ENCODE assay signal across 35 cellular contexts in genomic region chr10:12679636-12680035, GRCh38.
"Had no signal": no experiment of that assay in that cellular context is flagged by ENCODE, and none has a peak within 500 bp of the region (broad histone marks: within the 10 kb centered on the region; RNA-seq: fewer than 3 reads in every experiment).

No MANE protein-coding gene starts in this region.

- H3K4me1 ChIP-seq: adrenal gland, body of pancreas, esophagus muscularis mucosa, foreskin keratinocyte, gastrocnemius medialis had no signal

- H3K27ac Mint-ChIP-seq: activated CD4-positive, alpha-beta memory T cell treated with anti-CD3 and anti-CD28 coated beads for 36 hours; activated CD4-positive, alpha-beta T cell treated with anti-CD3 and anti-CD28 coated beads for 36 hours; activated CD4-positive, alpha-beta T cell treated with anti-CD3 and anti-CD28 coated beads, Interleukin-2, amount 10 ng/mL, durations not matched to agents 24 days and 14 days; activated CD8-positive, alpha-beta memory T cell treated with anti-CD3 and anti-CD28 coated beads, Interleukin-2, amount 10 ng/mL, durations not matched to agents 7 days and 5 days; activated CD8-positive, alpha-beta T cell treated with anti-CD3 and anti-CD28 coated beads, Interleukin-2, amount 10 ng/mL, durations not matched to agents 7 days and 5 days; activated naive CD4-positive, alpha-beta T cell treated with anti-CD3 and anti-CD28 coated beads for 36 hours; activated naive CD4-positive, alpha-beta T cell treated with anti-CD3 and anti-CD28 coated beads, Interleukin-2, amount 50 U/mL, for 24 hours; activated naive CD8-positive, alpha-beta T cell treated with anti-CD3 and anti-CD28 coated beads for 36 hours; activated naive CD8-positive, alpha-beta T cell treated with anti-CD3 and anti-CD28 coated beads, Interleukin-2, amount 50 U/mL, for 24 hours; activated T-helper 1 cell treated with anti-CD3 and anti-CD28 coated beads, Interleukin-12 subunit alpha, Interleukin-12 subunit beta, Interleukin-2, Interleukin-4 antibody, amounts not matched to agents 30 ng/mL and 10 ng/mL and 1 ng/mL, durations not matched to agents 14 hours and 24 hours and 36 hours; activated T-helper 2 cell treated with anti-CD3 and anti-CD28 coated beads, Interferon-gamma antibody, Interleukin-2, Interleukin-4, amounts not matched to agents 10 μg/mL and 5 μg/mL and 100 μg/mL, durations not matched to agents 14 hours and 24 hours and 36 hours; effector memory CD8-positive, alpha-beta T cell; T-cell; T-helper 1 cell treated with Interleukin-12 subunit alpha and Interleukin-12 subunit beta and Interleukin-4 antibody, amounts not matched to agents 30 μg/mL and 1 μg/mL, for 36 hours; T-helper 2 cell treated with Interferon-gamma antibody and Interleukin-4, amounts not matched to agents 5 μg/mL and 100 μg/mL, for 36 hours had no signal

- ATAC-seq: activated CD4-positive, alpha-beta T cell treated with anti-CD3 and anti-CD28 coated beads for 36 hours; activated CD8-positive, alpha-beta memory T cell treated with anti-CD3 and anti-CD28 coated beads, Interleukin-2, amount 10 ng/mL, durations not matched to agents 7 days and 5 days; activated CD8-positive, alpha-beta T cell treated with anti-CD3 and anti-CD28 coated beads, Interleukin-2, amount 10 ng/mL, durations not matched to agents 7 days and 5 days; activated naive CD8-positive, alpha-beta T cell treated with anti-CD3 and anti-CD28 coated beads, Interleukin-2, amount 50 U/mL, for 24 hours; body of pancreas; effector memory CD8-positive, alpha-beta T cell; foreskin keratinocyte; gastrocnemius medialis; T-cell had no signal

- H3K9me3 ChIP-seq: adrenal gland, body of pancreas, gastrocnemius medialis had no signal

- H3K4me3 ChIP-seq: adrenal gland, body of pancreas, esophagus muscularis mucosa, gastrocnemius medialis had no signal

- H3K36me3 ChIP-seq: adrenal gland, gastrocnemius medialis had no signal

- DNase-seq: activated CD4-positive, alpha-beta memory T cell treated with anti-CD3 and anti-CD28 coated beads for 36 hours; activated CD4-positive, alpha-beta T cell treated with anti-CD3 and anti-CD28 coated beads for 36 hours; activated CD4-positive, alpha-beta T cell treated with anti-CD3 and anti-CD28 coated beads, Interleukin-2, amount 10 ng/mL, durations not matched to agents 24 days and 14 days; activated CD4-positive, CD25-positive, alpha-beta regulatory T cell; activated CD4-positive, CD25-positive, alpha-beta regulatory T cell treated with anti-CD3 and anti-CD28 coated beads, Interleukin-2, amount 50 U/mL, for 72 hours; activated CD8-positive, alpha-beta memory T cell treated with anti-CD3 and anti-CD28 coated beads, Interleukin-2, amount 10 ng/mL, durations not matched to agents 7 days and 5 days; activated CD8-positive, alpha-beta memory T cell treated with anti-CD3 and anti-CD28 coated beads, Interleukin-2, amount 50 U/mL, for 4 hours; activated CD8-positive, alpha-beta T cell treated with anti-CD3 and anti-CD28 coated beads, Interleukin-2, amount 10 ng/mL, durations not matched to agents 7 days and 5 days; activated effector memory CD4-positive, alpha-beta T cell treated with anti-CD3 and anti-CD28 coated beads, Interleukin-2, amount 50 U/mL, for 16 hours; activated naive CD4-positive, alpha-beta T cell treated with anti-CD3 and anti-CD28 coated beads for 36 hours; activated naive CD8-positive, alpha-beta T cell treated with anti-CD3 and anti-CD28 coated beads for 36 hours; activated naive CD8-positive, alpha-beta T cell treated with anti-CD3 and anti-CD28 coated beads, Interleukin-2, amount 50 U/mL, for 24 hours; activated T-cell treated with anti-CD3 and anti-CD28 coated beads, Interleukin-2, amount 50 U/mL, for 1 hour; activated T-cell treated with anti-CD3 and anti-CD28 coated beads, Interleukin-2, amount 50 U/mL, for 48 hours; adrenal gland; amygdala; aorta; body of pancreas; caudate nucleus; cortex of kidney; dermis blood vessel endothelial cell; effector CD4-positive, alpha-beta T cell; effector memory CD8-positive, alpha-beta T cell; erythroblast; foreskin keratinocyte; gastrocnemius medialis; glutamatergic neuron; T-cell; T1000 had no signal

- H3K27me3 Mint-ChIP-seq: activated CD4-positive, alpha-beta memory T cell treated with anti-CD3 and anti-CD28 coated beads for 36 hours; activated CD4-positive, alpha-beta T cell treated with anti-CD3 and anti-CD28 coated beads for 36 hours; activated CD8-positive, alpha-beta memory T cell treated with anti-CD3 and anti-CD28 coated beads, Interleukin-2, amount 10 ng/mL, durations not matched to agents 7 days and 5 days; activated naive CD4-positive, alpha-beta T cell treated with anti-CD3 and anti-CD28 coated beads, Interleukin-2, amount 50 U/mL, for 24 hours; activated naive CD8-positive, alpha-beta T cell treated with anti-CD3 and anti-CD28 coated beads, Interleukin-2, amount 50 U/mL, for 24 hours; effector memory CD8-positive, alpha-beta T cell; T-cell had no signal

- H3K27me3 ChIP-seq: adrenal gland, body of pancreas, esophagus muscularis mucosa, foreskin keratinocyte, gastrocnemius medialis had no signal

- H3K27ac ChIP-seq: adrenal gland, body of pancreas, esophagus muscularis mucosa, foreskin keratinocyte, gastrocnemius medialis had no signal

- H3K4me3 Mint-ChIP-seq: activated CD4-positive, alpha-beta memory T cell treated with anti-CD3 and anti-CD28 coated beads for 36 hours; activated CD4-positive, alpha-beta T cell treated with anti-CD3 and anti-CD28 coated beads for 36 hours; activated CD4-positive, alpha-beta T cell treated with anti-CD3 and anti-CD28 coated beads, Interleukin-2, amount 10 ng/mL, durations not matched to agents 24 days and 14 days; activated CD8-positive, alpha-beta memory T cell treated with anti-CD3 and anti-CD28 coated beads, Interleukin-2, amount 10 ng/mL, durations not matched to agents 7 days and 5 days; activated CD8-positive, alpha-beta T cell treated with anti-CD3 and anti-CD28 coated beads, Interleukin-2, amount 10 ng/mL, durations not matched to agents 7 days and 5 days; activated naive CD4-positive, alpha-beta T cell treated with anti-CD3 and anti-CD28 coated beads for 36 hours; activated naive CD4-positive, alpha-beta T cell treated with anti-CD3 and anti-CD28 coated beads, Interleukin-2, amount 50 U/mL, for 24 hours; activated naive CD8-positive, alpha-beta T cell treated with anti-CD3 and anti-CD28 coated beads for 36 hours; activated naive CD8-positive, alpha-beta T cell treated with anti-CD3 and anti-CD28 coated beads, Interleukin-2, amount 50 U/mL, for 24 hours; activated T-helper 1 cell treated with anti-CD3 and anti-CD28 coated beads, Interleukin-12 subunit alpha, Interleukin-12 subunit beta, Interleukin-2, Interleukin-4 antibody, amounts not matched to agents 30 ng/mL and 10 ng/mL and 1 ng/mL, durations not matched to agents 14 hours and 24 hours and 36 hours; effector memory CD8-positive, alpha-beta T cell; T-cell; T-helper 1 cell treated with Interleukin-12 subunit alpha and Interleukin-12 subunit beta and Interleukin-4 antibody, amounts not matched to agents 30 μg/mL and 1 μg/mL, for 36 hours; T-helper 2 cell treated with Interferon-gamma antibody and Interleukin-4, amounts not matched to agents 5 μg/mL and 100 μg/mL, for 36 hours had no signal

- H3K9me3 Mint-ChIP-seq: activated CD4-positive, alpha-beta memory T cell treated with anti-CD3 and anti-CD28 coated beads for 36 hours; activated CD4-positive, alpha-beta T cell treated with anti-CD3 and anti-CD28 coated beads, Interleukin-2, amount 10 ng/mL, durations not matched to agents 24 days and 14 days; activated naive CD4-positive, alpha-beta T cell treated with anti-CD3 and anti-CD28 coated beads for 36 hours; activated naive CD4-positive, alpha-beta T cell treated with anti-CD3 and anti-CD28 coated beads, Interleukin-2, amount 50 U/mL, for 24 hours; activated naive CD8-positive, alpha-beta T cell treated with anti-CD3 and anti-CD28 coated beads for 36 hours; activated naive CD8-positive, alpha-beta T cell treated with anti-CD3 and anti-CD28 coated beads, Interleukin-2, amount 50 U/mL, for 24 hours; activated T-helper 1 cell treated with anti-CD3 and anti-CD28 coated beads, Interleukin-12 subunit alpha, Interleukin-12 subunit beta, Interleukin-2, Interleukin-4 antibody, amounts not matched to agents 30 ng/mL and 10 ng/mL and 1 ng/mL, durations not matched to agents 14 hours and 24 hours and 36 hours; activated T-helper 2 cell treated with anti-CD3 and anti-CD28 coated beads, Interferon-gamma antibody, Interleukin-2, Interleukin-4, amounts not matched to agents 10 μg/mL and 5 μg/mL and 100 μg/mL, durations not matched to agents 14 hours and 24 hours and 36 hours; effector memory CD8-positive, alpha-beta T cell; T-cell; T-helper 1 cell treated with Interleukin-12 subunit alpha and Interleukin-12 subunit beta and Interleukin-4 antibody, amounts not matched to agents 30 μg/mL and 1 μg/mL, for 36 hours; T-helper 2 cell treated with Interferon-gamma antibody and Interleukin-4, amounts not matched to agents 5 μg/mL and 100 μg/mL, for 36 hours had no signal

- H3K36me3 Mint-ChIP-seq: activated CD8-positive, alpha-beta memory T cell treated with anti-CD3 and anti-CD28 coated beads, Interleukin-2, amount 10 ng/mL, durations not matched to agents 7 days and 5 days had no signal
